In genomic region chr11:68164437-68164836, GRCh38 we compare ENCODE assay signal across 17 cellular contexts. TPM values are rescaled to one million over a fixed set of nuclear protein-coding genes. Genes with fewer than 3 reads are reported as not detected.
DNase-seq lines count a peak whose midpoint lies in the region; ATAC-seq, FAIRE-seq and TF ChIP-seq lines count a peak whose summit lies in the region.
"Had no signal": no experiment of that assay in that cellular context is flagged by ENCODE, and none has a peak within 500 bp of the region (broad histone marks: within the 10 kb centered on the region; RNA-seq: fewer than 3 reads in every experiment).

No MANE protein-coding gene starts in this region.

- H3K27me3 ChIP-seq in endothelial cell of umbilical vein (ENCODE audit: control insufficient read depth in 2 of 2, insufficient read depth in 2 of 2, low read length in 2 of 2), result no peaks in the 10 kb centered on the region
- no peaks in the 10 kb centered on the region for H3K27me3 ChIP-seq in uterus

- no peaks in the 10 kb centered on the region for H3K79me2 ChIP-seq in endothelial cell of umbilical vein (ENCODE audit: control insufficient read depth, insufficient read depth, low read length)

- no peak overlapping the region for H3K4me2 ChIP-seq in endothelial cell of umbilical vein (ENCODE audit: insufficient read depth, low read length)

- no peak overlapping the region for H3K9ac ChIP-seq in endothelial cell of umbilical vein (replicated peaks; ENCODE audit: extremely low read depth, insufficient read depth, low read length)

- no peak overlapping the region for H2AFZ ChIP-seq in endothelial cell of umbilical vein (ENCODE audit: low read depth, low read length)

- H4K20me1 ChIP-seq in endothelial cell of umbilical vein (replicated peaks; ENCODE audit: control insufficient read depth, extremely low read depth, insufficient read depth, low read length), result no peaks in the 10 kb centered on the region

- BruUV-seq in endothelial cell of umbilical vein (replicated peaks; lab: Mats Ljungman, UMichigan), result no TSS peak

- H3K27ac ChIP-seq in endothelial cell of umbilical vein (ENCODE audit: insufficient read depth, low read depth, low read length) (no peak overlapping the region), uterus (no peak overlapping the region)
- H3K27ac ChIP-seq: HL-60, psoas muscle had no signal

- no peaks in the 10 kb centered on the region for H3K4me1 ChIP-seq in endothelial cell of umbilical vein (ENCODE audit: control insufficient read depth, extremely low read depth, insufficient read depth, low read length)
- no peaks in the 10 kb centered on the region for H3K4me1 ChIP-seq in uterus
- H3K4me1 ChIP-seq: psoas muscle had no signal

- CTCF ChIA-PET in endothelial cell of umbilical vein (lab: Charles Lee), result interaction anchor here (1.0 kb wide), 1 partner anchor 13 kb away, joined by 3 read pairs; no protein-coding TSS in a partner anchor
- CTCF ChIA-PET in activated CD4-positive, alpha-beta T cell treated with anti-CD3 and anti-CD28 coated beads for 36 hours (lab: Charles Lee), result interaction anchor here (1.0 kb wide), 1 partner anchor 45 kb away, joined by 5 read pairs; no protein-coding TSS in a partner anchor

- H3K9me3 Mint-ChIP-seq in activated CD4-positive, alpha-beta T cell treated with anti-CD3 and anti-CD28 coated beads for 36 hours (ENCODE audit: low read depth), result no peaks in the 10 kb centered on the region
- H3K9me3 Mint-ChIP-seq: natural killer cell had no signal

- dilution Hi-C loops in endothelial cell of umbilical vein (cut with MboI; ENCODE audit: extremely low pct_ligation_motif_present, low sequenced_read_pairs), result no loop called here

- no peak overlapping the region for H3K4me3 Mint-ChIP-seq in activated CD4-positive, alpha-beta T cell treated with anti-CD3 and anti-CD28 coated beads for 36 hours
- H3K4me3 Mint-ChIP-seq: natural killer cell had no signal

- H3K36me3 ChIP-seq in endothelial cell of umbilical vein (ENCODE audit: control insufficient read depth in 2 of 2, extremely low read depth in 1 of 2, insufficient read depth in 2 of 2, low read length in 2 of 2) (peaks cover 10 to 22% of the 10 kb centered on the region in 2 experiments), uterus (no peaks in the 10 kb centered on the region)

- TF ChIP-seq CTCF in endothelial cell of umbilical vein (IDR thresholded peaks at IDR 0.05; ENCODE audit: extremely low read depth in 1 of 2, insufficient read depth in 1 of 2, low read depth in 1 of 2, low read length in 2 of 2), result no peak
- no peak for TF ChIP-seq CTCF in uterus (IDR thresholded peaks at IDR 0.05)

- intact Hi-C loops in endothelial cell of umbilical vein (cut with micrococcal nuclease) (no loop called here), uterus (cut with DNase I; ENCODE audit: low total_unique reads) (no loop called here)
- intact Hi-C loops in activated CD4-positive, alpha-beta T cell treated with anti-CD3 and anti-CD28 coated beads for 36 hours (cut with DNase I, micrococcal nuclease), result no loop called here

- H3K4me3 ChIP-seq in endothelial cell of umbilical vein (replicated peaks in 1 of 3; ENCODE audit: insufficient read depth in 1 of 3, low read depth in 1 of 3, low read length in 3 of 3), result no peak overlapping the region
- H3K4me3 ChIP-seq in uterus, result no peak overlapping the region
- H3K4me3 ChIP-seq: psoas muscle had no signal

- H3K9me3 ChIP-seq in endothelial cell of umbilical vein (replicated peaks; ENCODE audit: control insufficient read depth, insufficient read depth, low read length) (no peaks in the 10 kb centered on the region), uterus (no peaks in the 10 kb centered on the region)
- H3K9me3 ChIP-seq: psoas muscle had no signal

- H3K9me1 ChIP-seq in endothelial cell of umbilical vein (replicated peaks; ENCODE audit: control insufficient read depth, extremely low read depth, insufficient read depth, low read length), result no peaks in the 10 kb centered on the region

- peak; percentile 55 for DNase-seq in EL
- peak; percentile 52 for DNase-seq in NCI-H226
- DNase-seq in endothelial cell of umbilical vein (ENCODE audit: low read depth, low spot score), result no peak
- peak; percentile 70 for DNase-seq in renal cortical epithelial cell (ENCODE audit: low read depth)
- no peak for DNase-seq in activated effector memory CD4-positive, alpha-beta T cell treated with anti-CD3 and anti-CD28 coated beads, Interleukin-2, amount 50 U/mL, for 16 hours
- no peak for DNase-seq in uterus
- DNase-seq in activated CD4-positive, alpha-beta T cell treated with anti-CD3 and anti-CD28 coated beads for 36 hours, result no peak
- DNase-seq in T-helper 2 cell, result no peak
- DNase-seq: activated CD4-positive, alpha-beta T cell treated with anti-CD3 and anti-CD28 coated beads, Interleukin-2, amount 50 U/mL, for 1 hour; activated T-cell treated with anti-CD3 and anti-CD28 coated beads, Interleukin-2, amount 50 U/mL, for 48 hours; C1 segment of cervical spinal cord; DMS53; natural killer cell; NCI-H1694 treated with DMSO at 0.1 percent for 48 hours; NCI-H446 treated with DMSO at 0.1 percent for 48 hours; psoas muscle had no signal

- TF ChIP-seq POLR2A in endothelial cell of umbilical vein (IDR thresholded peaks at IDR 0.05; ENCODE audit: low read depth, low read length) (no peak), uterus (IDR thresholded peaks at IDR 0.05) (no peak)

- H3K27ac Mint-ChIP-seq in activated CD4-positive, alpha-beta T cell treated with anti-CD3 and anti-CD28 coated beads for 36 hours, result no peak overlapping the region
- H3K27ac Mint-ChIP-seq: natural killer cell had no signal

- no peak for ATAC-seq in activated CD4-positive, alpha-beta T cell treated with anti-CD3 and anti-CD28 coated beads for 36 hours
- ATAC-seq: natural killer cell had no signal

- POLR2A ChIA-PET in endothelial cell of umbilical vein (lab: Charles Lee), result interaction anchor here (0.5 kb wide), 1 partner anchor 125 kb away, joined by 7 read pairs; no protein-coding TSS in a partner anchor
- POLR2A ChIA-PET in activated CD4-positive, alpha-beta T cell treated with anti-CD3 and anti-CD28 coated beads for 36 hours (lab: Charles Lee), result no interaction called here

- H3K27me3 Mint-ChIP-seq in activated CD4-positive, alpha-beta T cell treated with anti-CD3 and anti-CD28 coated beads for 36 hours, result no peaks in the 10 kb centered on the region

- no peak for FAIRE-seq in endothelial cell of umbilical vein (lab: Jason Lieb, UNC)

- peaks cover 3% of the 10 kb centered on the region for H3K4me1 Mint-ChIP-seq in activated CD4-positive, alpha-beta T cell treated with anti-CD3 and anti-CD28 coated beads for 36 hours
- H3K4me1 Mint-ChIP-seq: natural killer cell had no signal

- H3K36me3 Mint-ChIP-seq in activated CD4-positive, alpha-beta T cell treated with anti-CD3 and anti-CD28 coated beads for 36 hours (ENCODE audit: low read depth), result peaks cover 16% of the 10 kb centered on the region

TF ChIP-seq in endothelial cell of umbilical vein, 7 proteins besides CTCF, POLR2A, EP300 and RAD21:
- TF ChIP-seq FOS (IDR thresholded peaks at IDR 0.05; ENCODE audit: borderline replicate concordance, insufficient read depth, low read length), result peak; percentile 49
- TF ChIP-seq MAX (IDR thresholded peaks at IDR 0.05; ENCODE audit: insufficient read depth, insufficient read length), result no peak

RNA-seq across cellular contexts. Expression of gene CHKA, which starts 43.2 kb away (rescaled TPM):
- total RNA-seq in endothelial cell of umbilical vein (21.3 and 25.1 TPM in 2 replicates), renal cortical epithelial cell (6.6 and 23.6 TPM in 2 replicates), uterus (10 to 100 TPM; 21.8 to 57.1 (median 30.3) TPM)
- 18.2 and 21.4 TPM in 2 replicates for polyA plus RNA-seq in endothelial cell of umbilical vein
- 11.7 and 11.9 TPM in 2 replicates for polyA plus RNA-seq in endothelial cell of umbilical vein (2011; cell fraction: cytosol; rRNA removed)
- polyA plus RNA-seq in endothelial cell of umbilical vein (2011; cell fraction: nucleus; rRNA removed), result 72.1 and 73.9 TPM in 2 replicates
- 16.9 and 17.3 TPM in 2 replicates for polyA plus RNA-seq in endothelial cell of umbilical vein (2012)
- polyA minus RNA-seq in endothelial cell of umbilical vein, result 29.2 and 31.6 TPM in 2 replicates
- 29.2 TPM for polyA minus RNA-seq in endothelial cell of umbilical vein (2011; cell fraction: cytosol; rRNA and poly(A)+ RNA removed)
- polyA minus RNA-seq in endothelial cell of umbilical vein (2011; cell fraction: nucleus; rRNA and poly(A)+ RNA removed), result 23.9 and 30.7 TPM in 2 replicates
- 1 to 10 TPM; 5.5 to 7.5 TPM for total RNA-seq in activated CD4-positive, alpha-beta T cell treated with anti-CD3 and anti-CD28 coated beads for 36 hours

RNA-seq across cellular contexts. Expression of gene KMT5B, which starts 48.7 kb away (rescaled TPM):
- 35.6 and 36.3 TPM in 2 replicates for total RNA-seq in endothelial cell of umbilical vein
- polyA plus RNA-seq in endothelial cell of umbilical vein, result 7.1 and 10.1 TPM in 2 replicates
- polyA plus RNA-seq in endothelial cell of umbilical vein (2011; cell fraction: cytosol; rRNA removed), result 9.8 and 11.0 TPM in 2 replicates
- polyA plus RNA-seq in endothelial cell of umbilical vein (2011; cell fraction: nucleus; rRNA removed), result 36.6 and 46.4 TPM in 2 replicates
- polyA plus RNA-seq in endothelial cell of umbilical vein (2012), result 25.8 and 28.7 TPM in 2 replicates
- polyA minus RNA-seq in endothelial cell of umbilical vein, result 16.7 and 23.3 TPM in 2 replicates
- 15.4 TPM for polyA minus RNA-seq in endothelial cell of umbilical vein (2011; cell fraction: cytosol; rRNA and poly(A)+ RNA removed)
- 41.8 and 68.3 TPM in 2 replicates for polyA minus RNA-seq in endothelial cell of umbilical vein (2011; cell fraction: nucleus; rRNA and poly(A)+ RNA removed)
- total RNA-seq in renal cortical epithelial cell, result 19.6 and 52.2 TPM in 2 replicates
- total RNA-seq in uterus, result 100 to 1,000 TPM in 1 of 4 donors, 10 to 100 TPM in 3; 13.5 to 108 (median 79.4) TPM
- 10 to 100 TPM; 22.9 to 23.1 TPM for total RNA-seq in activated CD4-positive, alpha-beta T cell treated with anti-CD3 and anti-CD28 coated beads for 36 hours

Comparison
In these comparisons a context has a peak if more than half of its experiments do, and no peak if none do; other contexts are left out.
1. DNase-seq: peak in EL (single experiment), NCI-H226 (single experiment) and renal cortical epithelial cell (single experiment); none in endothelial cell of umbilical vein (single experiment), activated effector memory CD4-positive, alpha-beta T cell treated with anti-CD3 and anti-CD28 coated beads, Interleukin-2, amount 50 U/mL, for 16 hours (single experiment), uterus (0 of 2), activated CD4-positive, alpha-beta T cell treated with anti-CD3 and anti-CD28 coated beads for 36 hours (single experiment) and T-helper 2 cell (0 of 5).